ENCODE assay signal across 15 cellular contexts in genomic region chr9:97555164-97555563, GRCh38. TPM values are rescaled to one million over a fixed set of nuclear protein-coding genes. Genes with fewer than 3 reads are reported as not detected.
DNase-seq lines count a peak whose midpoint lies in the region; ATAC-seq and TF ChIP-seq lines count a peak whose summit lies in the region.
"Had no signal": no experiment of that assay in that cellular context is flagged by ENCODE, and none has a peak within 500 bp of the region (broad histone marks: within the 10 kb centered on the region; RNA-seq: fewer than 3 reads in every experiment).

No MANE protein-coding gene starts in this region.

- no peaks in the 10 kb centered on the region for H3K36me3 Mint-ChIP-seq in activated CD4-positive, alpha-beta T cell treated with anti-CD3 and anti-CD28 coated beads, Interleukin-2, amount 10 ng/mL, durations not matched to agents 24 days and 14 days (ENCODE audit: low read depth)
- H3K36me3 Mint-ChIP-seq in activated T-helper 1 cell treated with anti-CD3 and anti-CD28 coated beads, Interleukin-12 subunit alpha, Interleukin-12 subunit beta, Interleukin-2, Interleukin-4 antibody, amounts not matched to agents 30 ng/mL and 10 ng/mL and 1 ng/mL, durations not matched to agents 14 hours and 24 hours and 36 hours (ENCODE audit: low read depth) = no peaks in the 10 kb centered on the region
- H3K36me3 Mint-ChIP-seq: activated naive CD4-positive, alpha-beta T cell treated with anti-CD3 and anti-CD28 coated beads, Interleukin-2, amount 50 U/mL, for 72 hours had no signal

- H3K27ac Mint-ChIP-seq in activated CD4-positive, alpha-beta T cell treated with anti-CD3 and anti-CD28 coated beads, Interleukin-2, amount 10 ng/mL, durations not matched to agents 24 days and 14 days = no peak overlapping the region
- H3K27ac Mint-ChIP-seq in activated T-helper 1 cell treated with anti-CD3 and anti-CD28 coated beads, Interleukin-12 subunit alpha, Interleukin-12 subunit beta, Interleukin-2, Interleukin-4 antibody, amounts not matched to agents 30 ng/mL and 10 ng/mL and 1 ng/mL, durations not matched to agents 14 hours and 24 hours and 36 hours = no peak overlapping the region
- H3K27ac Mint-ChIP-seq: activated naive CD4-positive, alpha-beta T cell treated with anti-CD3 and anti-CD28 coated beads, Interleukin-2, amount 50 U/mL, for 72 hours had no signal

- H3K27me3 Mint-ChIP-seq in activated CD4-positive, alpha-beta T cell treated with anti-CD3 and anti-CD28 coated beads, Interleukin-2, amount 10 ng/mL, durations not matched to agents 24 days and 14 days = peaks cover 31% of the 10 kb centered on the region
- peaks cover 26% of the 10 kb centered on the region for H3K27me3 Mint-ChIP-seq in activated T-helper 1 cell treated with anti-CD3 and anti-CD28 coated beads, Interleukin-12 subunit alpha, Interleukin-12 subunit beta, Interleukin-2, Interleukin-4 antibody, amounts not matched to agents 30 ng/mL and 10 ng/mL and 1 ng/mL, durations not matched to agents 14 hours and 24 hours and 36 hours (ENCODE audit: insufficient read depth)

- peak in 1 of 2 donors; percentile 22 for TF ChIP-seq POLR2A in thyroid gland (IDR thresholded peaks at IDR 0.05)

- TF ChIP-seq CTCF in right atrium auricular region (IDR thresholded peaks at IDR 0.05) = no peak
- TF ChIP-seq CTCF in thyroid gland (IDR thresholded peaks at IDR 0.05) = no peak

- H3K9me3 Mint-ChIP-seq in activated CD4-positive, alpha-beta T cell treated with anti-CD3 and anti-CD28 coated beads, Interleukin-2, amount 10 ng/mL, durations not matched to agents 24 days and 14 days = no peaks in the 10 kb centered on the region
- no peaks in the 10 kb centered on the region for H3K9me3 Mint-ChIP-seq in activated T-helper 1 cell treated with anti-CD3 and anti-CD28 coated beads, Interleukin-12 subunit alpha, Interleukin-12 subunit beta, Interleukin-2, Interleukin-4 antibody, amounts not matched to agents 30 ng/mL and 10 ng/mL and 1 ng/mL, durations not matched to agents 14 hours and 24 hours and 36 hours
- H3K9me3 Mint-ChIP-seq: activated naive CD4-positive, alpha-beta T cell treated with anti-CD3 and anti-CD28 coated beads, Interleukin-2, amount 50 U/mL, for 72 hours had no signal

- intact Hi-C loops in thyroid gland (cut with DNase I) = no loop called here
- intact Hi-C loops in activated CD4-positive, alpha-beta T cell treated with anti-CD3 and anti-CD28 coated beads, Interleukin-2, amount 10 ng/mL, durations not matched to agents 24 days and 14 days (cut with micrococcal nuclease) = no loop called here
- intact Hi-C loops in activated T-helper 1 cell treated with anti-CD3 and anti-CD28 coated beads, Interleukin-12 subunit alpha, Interleukin-12 subunit beta, Interleukin-2, Interleukin-4 antibody, amounts not matched to agents 30 ng/mL and 10 ng/mL and 1 ng/mL, durations not matched to agents 14 hours and 24 hours and 36 hours (cut with micrococcal nuclease) = loop anchor here (5.0 kb wide), 1 partner anchor 42 kb away; no protein-coding TSS in a partner anchor

- H3K4me3 ChIP-seq in right atrium auricular region (no peak overlapping the region), thyroid gland (replicated peaks in 1 of 3) (no peak overlapping the region)
- H3K4me3 ChIP-seq: colonic mucosa, SJSA1 had no signal

- no peaks in the 10 kb centered on the region for H3K27me3 ChIP-seq in right atrium auricular region
- H3K27me3 ChIP-seq in thyroid gland = no peaks in the 10 kb centered on the region
- H3K27me3 ChIP-seq: colonic mucosa, SJSA1 had no signal

- H3K4me1 Mint-ChIP-seq in activated CD4-positive, alpha-beta T cell treated with anti-CD3 and anti-CD28 coated beads, Interleukin-2, amount 10 ng/mL, durations not matched to agents 24 days and 14 days = peaks cover 10% of the 10 kb centered on the region
- peaks cover 16% of the 10 kb centered on the region for H3K4me1 Mint-ChIP-seq in activated T-helper 1 cell treated with anti-CD3 and anti-CD28 coated beads, Interleukin-12 subunit alpha, Interleukin-12 subunit beta, Interleukin-2, Interleukin-4 antibody, amounts not matched to agents 30 ng/mL and 10 ng/mL and 1 ng/mL, durations not matched to agents 14 hours and 24 hours and 36 hours (ENCODE audit: low read depth)

- H3K9me3 ChIP-seq in right atrium auricular region = no peaks in the 10 kb centered on the region
- no peaks in the 10 kb centered on the region for H3K9me3 ChIP-seq in thyroid gland
- H3K9me3 ChIP-seq: colonic mucosa, SJSA1 had no signal

- no peak for ATAC-seq in GM19452 (IDR thresholded peaks at IDR 0.05; ENCODE audit: unreplicated experiment)
- ATAC-seq: activated naive CD4-positive, alpha-beta T cell treated with anti-CD3 and anti-CD28 coated beads, Interleukin-2, amount 50 U/mL, for 72 hours had no signal

- H3K4me1 ChIP-seq in right atrium auricular region (peaks cover 0 to 55% of the 10 kb centered on the region in 2 donors), thyroid gland (peaks cover 46 to 47% of the 10 kb centered on the region in 2 donors)
- H3K4me1 ChIP-seq: colonic mucosa, SJSA1 had no signal

- H3K36me3 ChIP-seq in right atrium auricular region (peaks cover 12% of the 10 kb centered on the region), thyroid gland (no peaks in the 10 kb centered on the region)
- H3K36me3 ChIP-seq: colonic mucosa, SJSA1 had no signal

- H3K27ac ChIP-seq in right atrium auricular region (peak overlapping the region; percentile 92 to 93), thyroid gland (peak overlapping the region; percentile 97 to 98 (median 97))
- H3K27ac ChIP-seq: colonic mucosa, parathyroid adenoma, SJSA1 had no signal

- DNase-seq in NCI-H1436 treated with DMSO at 0.1 percent for 48 hours (lab: John Stamatoyannopoulos, UW) (peak; percentile 36), astrocyte of the hippocampus (ENCODE audit: low read depth, low spot score) (peak; percentile 80), right atrium auricular region (ENCODE audit: low spot score) (peak; percentile 94), thyroid gland (peak; percentile 32 to 35), NCI-H526 (lab: John Stamatoyannopoulos, UW) (no peak)
- DNase-seq in activated CD4-positive, alpha-beta T cell treated with anti-CD3 and anti-CD28 coated beads, Interleukin-2, amount 10 ng/mL, durations not matched to agents 24 days and 14 days = no peak
- DNase-seq in activated T-helper 1 cell treated with anti-CD3 and anti-CD28 coated beads, Interleukin-12 subunit alpha, Interleukin-12 subunit beta, Interleukin-2, Interleukin-4 antibody, amounts not matched to agents 30 ng/mL and 10 ng/mL and 1 ng/mL, durations not matched to agents 14 hours and 24 hours and 36 hours (ENCODE audit: low spot score) = no peak
- DNase-seq: colonic mucosa; islet precursor cell; NCI-H1694; stimulated activated CD4-positive, alpha-beta T cell treated with anti-CD3 and anti-CD28 coated beads, Interleukin-1b, Interleukin-23, amount 100 ng/mL, for 48 hours had no signal

- WGBS in thyroid gland, 2 donors = 75 to 79% methylated on average over 15 of the region's 15 CpGs

- no peak overlapping the region for H3K4me3 Mint-ChIP-seq in activated CD4-positive, alpha-beta T cell treated with anti-CD3 and anti-CD28 coated beads, Interleukin-2, amount 10 ng/mL, durations not matched to agents 24 days and 14 days
- no peak overlapping the region for H3K4me3 Mint-ChIP-seq in activated T-helper 1 cell treated with anti-CD3 and anti-CD28 coated beads, Interleukin-12 subunit alpha, Interleukin-12 subunit beta, Interleukin-2, Interleukin-4 antibody, amounts not matched to agents 30 ng/mL and 10 ng/mL and 1 ng/mL, durations not matched to agents 14 hours and 24 hours and 36 hours

RNA-seq across cellular contexts. Expression of gene TMOD1, which starts 53.7 kb away (rescaled TPM):
- 100 to 1,000 TPM; 118 to 122 TPM for total RNA-seq in right atrium auricular region
- 10 to 100 TPM; 33.4 to 38.6 (median 37.0) TPM for total RNA-seq in thyroid gland
- total RNA-seq in activated CD4-positive, alpha-beta T cell treated with anti-CD3 and anti-CD28 coated beads, Interleukin-2, amount 10 ng/mL, durations not matched to agents 24 days and 14 days = 0.71 and 0.91 TPM in 2 replicates
- total RNA-seq in activated T-helper 1 cell treated with anti-CD3 and anti-CD28 coated beads, Interleukin-12 subunit alpha, Interleukin-12 subunit beta, Interleukin-2, Interleukin-4 antibody, amounts not matched to agents 30 ng/mL and 10 ng/mL and 1 ng/mL, durations not matched to agents 14 hours and 24 hours and 36 hours = 0.81 and 0.86 TPM in 2 replicates
- total RNA-seq: SJSA1 had no signal

Comparison
In these comparisons a context has a peak if more than half of its experiments do, and no peak if none do; other contexts are left out.
1. DNase-seq: peak in NCI-H1436 treated with DMSO at 0.1 percent for 48 hours (single experiment), astrocyte of the hippocampus (single experiment), right atrium auricular region (single experiment) and thyroid gland (2 of 2); none in NCI-H526 (0 of 2), activated CD4-positive, alpha-beta T cell treated with anti-CD3 and anti-CD28 coated beads, Interleukin-2, amount 10 ng/mL, durations not matched to agents 24 days and 14 days (single experiment) and activated T-helper 1 cell treated with anti-CD3 and anti-CD28 coated beads, Interleukin-12 subunit alpha, Interleukin-12 subunit beta, Interleukin-2, Interleukin-4 antibody, amounts not matched to agents 30 ng/mL and 10 ng/mL and 1 ng/mL, durations not matched to agents 14 hours and 24 hours and 36 hours (single experiment).
2. RNA of gene TMOD1, which starts 53.7 kb away (total RNA-seq): 118 to 122 TPM in right atrium auricular region and 33.4 to 38.6 TPM in thyroid gland; 0.71 to 0.91 TPM in activated CD4-positive, alpha-beta T cell treated with anti-CD3 and anti-CD28 coated beads, Interleukin-2, amount 10 ng/mL, durations not matched to agents 24 days and 14 days and 0.81 to 0.86 TPM in activated T-helper 1 cell treated with anti-CD3 and anti-CD28 coated beads, Interleukin-12 subunit alpha, Interleukin-12 subunit beta, Interleukin-2, Interleukin-4 antibody, amounts not matched to agents 30 ng/mL and 10 ng/mL and 1 ng/mL, durations not matched to agents 14 hours and 24 hours and 36 hours; every median in the first group is over 10 times any median in the second.